Comparison of ENCODE assay signal across 8 cellular contexts in the genomic region with DNA sequence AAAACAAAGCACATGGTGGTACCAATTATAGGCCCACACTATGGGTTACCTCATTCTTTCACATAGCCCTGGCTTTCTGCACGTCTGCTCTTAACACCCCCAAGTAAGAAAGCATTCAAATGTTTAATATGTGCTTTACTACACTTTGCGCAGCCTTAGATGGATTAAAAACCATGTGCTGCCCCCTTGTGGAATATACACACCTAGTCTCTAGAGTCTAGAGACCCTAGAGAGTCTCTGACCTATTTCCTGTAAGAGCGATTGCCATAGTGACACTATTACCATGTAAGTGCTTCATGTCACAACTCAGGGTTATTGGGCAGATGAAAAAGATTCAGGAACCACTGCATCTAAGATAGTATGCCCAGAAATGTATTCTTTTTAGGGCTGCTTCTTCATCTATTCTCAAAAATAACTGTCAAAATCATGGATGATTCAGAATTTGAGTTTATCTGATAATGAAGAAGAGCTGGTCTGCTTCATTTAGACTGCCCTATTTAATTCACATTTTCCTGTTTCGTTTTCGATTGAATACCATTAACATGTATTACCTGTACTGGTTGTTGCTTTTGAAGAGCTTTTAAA.
DNase-seq lines count a peak whose midpoint lies in the region; FAIRE-seq and TF ChIP-seq lines count a peak whose summit lies in the region.

No MANE protein-coding gene starts in this region.

- H3K27ac Mint-ChIP-seq in neural crest cell (ENCODE audit: unreplicated experiment): no peak overlapping the region

- H3K27me3 Mint-ChIP-seq in neural crest cell (ENCODE audit: low read depth): no peaks in the 10 kb centered on the region

- H3K4me3 Mint-ChIP-seq in neural crest cell: no peak overlapping the region

- CTCF ChIA-PET in HEK293 (lab: Yijun Ruan, JAX): interaction anchor here (0.7 to 1.8 kb wide), 11 partner anchors 9 to 841 kb away, joined by 3 to 16 read pairs (median 3); no protein-coding TSS in a partner anchor

- FAIRE-seq in RCC 7860 (lab: Jason Lieb, UNC) (no peak), H54 (lab: Jason Lieb, UNC) (no peak)

- no peak overlapping the region for H3K27ac ChIP-seq in HEK293 (ENCODE audit: extremely low read depth, low read depth, low read length)
- no peak overlapping the region for H3K27ac ChIP-seq in coronary artery

- no peaks in the 10 kb centered on the region for H3K36me3 Mint-ChIP-seq in neural crest cell (ENCODE audit: low read depth)

- H3K9me3 ChIP-seq in HEK293 (ENCODE audit: control insufficient read depth, insufficient read depth, low read depth, low read length): no peaks in the 10 kb centered on the region

- TF ChIP-seq CTCF in GM12864 (IDR thresholded peaks at IDR 0.05; ENCODE audit: low read depth, low read length, missing control alignments) (peak; percentile 56), HEK293 (tag by site-specific recombination; IDR thresholded peaks at IDR 0.05) (no peak), coronary artery (IDR thresholded peaks at IDR 0.05) (peak; percentile 11), neural crest cell (conservative IDR thresholded peaks at IDR 0.05) (peak; percentile 67)

- POLR2A ChIA-PET in HEK293 (lab: Yijun Ruan, JAX): no interaction called here

- DNase-seq in AG08395 (ENCODE audit: low spot score) (peak; percentile 4), GM12864 (ENCODE audit: low read depth) (peak; percentile 3), LoVo (ENCODE audit: low spot score) (peak; percentile 53), RCC 7860 (ENCODE audit: low spot score) (peak; percentile 27), coronary artery (ENCODE audit: low spot score) (no peak), neural crest cell (ENCODE audit: low read depth, low spot score) (peak; percentile 13), H54 (ENCODE audit: insufficient read length, low spot score) (no peak)

- no peaks in the 10 kb centered on the region for H3K36me3 ChIP-seq in HEK293 (ENCODE audit: control insufficient read depth in 2 of 2, insufficient read depth in 1 of 2, low read length in 2 of 2)

- TF ChIP-seq POLR2A in H54 (IDR thresholded peaks at IDR 0.05; ENCODE audit: low read depth, low read length): no peak

- H3K4me1 ChIP-seq in HEK293 (ENCODE audit: control insufficient read depth, insufficient read depth, low read length): no peaks in the 10 kb centered on the region

- no peak overlapping the region for H3K4me3 ChIP-seq in GM12864 (ENCODE audit: low read depth, low read length)
- no peak overlapping the region for H3K4me3 ChIP-seq in HEK293 (ENCODE audit: low read depth, low read length)
- H3K4me3 ChIP-seq in coronary artery: no peak overlapping the region

- H3K9me3 Mint-ChIP-seq in neural crest cell: no peaks in the 10 kb centered on the region

- H3K4me1 Mint-ChIP-seq in neural crest cell: no peaks in the 10 kb centered on the region

TF ChIP-seq in HEK293, 187 proteins besides CTCF, POLR2A, EP300 and RAD21:
- TF ChIP-seq ZSCAN30 (tag by site-specific recombination; IDR thresholded peaks at IDR 0.05) (no peak), ZNF660 (tag by site-specific recombination; IDR thresholded peaks at IDR 0.05) (0 out of 2 replicates have a peak, but pooled peaks have one; percentile 23), ZNF654 (tag by site-specific recombination; IDR thresholded peaks at IDR 0.05; ENCODE audit: low read depth) (peak; percentile 59)

Comparison
In these comparisons a context has a peak if more than half of its experiments do, and no peak if none do; other contexts are left out.
1. DNase-seq: peak in AG08395 (single experiment), GM12864 (single experiment), LoVo (single experiment), RCC 7860 (single experiment) and neural crest cell (single experiment); none in coronary artery (single experiment) and H54 (single experiment).